9 cellular contexts compared by ENCODE assay signal in the genomic region with DNA sequence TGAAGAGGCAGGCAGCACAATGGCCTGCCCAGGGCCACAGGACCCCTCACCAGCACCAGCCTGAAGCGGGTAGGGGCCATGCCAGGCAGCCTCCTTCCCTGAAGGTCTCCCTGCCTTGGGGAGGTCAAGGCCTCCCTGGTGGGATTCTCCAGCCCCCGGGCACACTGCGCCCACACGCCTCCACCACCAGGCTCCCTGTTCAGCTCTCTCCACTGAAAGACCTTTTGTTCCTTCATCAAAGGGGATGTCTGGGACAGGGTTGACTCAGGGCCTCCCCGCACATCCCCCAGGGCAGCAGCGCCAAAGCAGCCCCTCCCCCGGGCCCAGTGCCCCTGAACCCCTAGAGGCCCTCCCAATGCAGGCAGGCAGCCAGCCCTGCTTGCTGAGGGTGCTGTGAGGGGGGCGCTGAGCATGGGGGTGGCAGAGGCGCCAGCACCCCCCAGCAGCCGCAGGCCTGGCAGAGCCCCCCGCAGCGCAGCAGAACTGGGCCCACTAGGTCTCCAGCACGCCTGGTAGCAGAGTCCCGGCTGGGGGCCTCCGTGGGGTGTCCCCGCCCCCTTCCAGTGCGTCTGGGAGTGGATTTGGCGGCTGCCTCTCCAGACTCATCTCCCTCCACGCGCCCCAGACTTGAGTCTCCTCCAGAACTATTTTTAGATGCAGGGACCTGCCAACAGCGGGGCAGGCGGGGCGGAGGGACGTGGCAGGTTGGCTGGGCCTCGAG. TPM values are rescaled to one million over a fixed set of nuclear protein-coding genes. Genes with fewer than 3 reads are reported as not detected.
DNase-seq lines count a peak whose midpoint lies in the region; FAIRE-seq and TF ChIP-seq lines count a peak whose summit lies in the region.
"Had no signal": no experiment of that assay in that cellular context is flagged by ENCODE, and none has a peak within 500 bp of the region (broad histone marks: within the 10 kb centered on the region; RNA-seq: fewer than 3 reads in every experiment).

No MANE protein-coding gene starts in this region.

- FAIRE-seq in D721Med (lab: Jason Lieb, UNC) = no peak
- FAIRE-seq: GM18507 had no signal

- DNase-seq in COLO829 (ENCODE audit: low spot score) (peak; percentile 75), SJCRH30 (peak; percentile 54 to 61), foreskin melanocyte (peak; percentile 76), trophoblast cell (no peak), RKO (ENCODE audit: low spot score) (no peak), NCI-H748 treated with DMSO at 0.1 percent for 48 hours (lab: John Stamatoyannopoulos, UW) (no peak), D721Med (ENCODE audit: insufficient read length, low spot score) (no peak)
- DNase-seq in activated CD8-positive, alpha-beta memory T cell treated with anti-CD3 and anti-CD28 coated beads, Interleukin-2, amount 50 U/mL, for 48 hours = no peak

- H3K27ac ChIP-seq in SJCRH30 (peak overlapping the region; percentile 36; the same call in 1 of the 2 replicates), trophoblast cell (ENCODE audit: low read depth, low read length) (peak overlapping the region; percentile 52)

- H3K4me3 ChIP-seq in SJCRH30 = no peak overlapping the region
- H3K4me3 ChIP-seq in trophoblast cell (ENCODE audit: low read depth, low read length) = no peak overlapping the region

- H3K4me1 ChIP-seq in SJCRH30 (peaks cover 17% of the 10 kb centered on the region; the same call in 1 of the 2 replicates), trophoblast cell (ENCODE audit: control insufficient read depth in 1 of 2, insufficient read depth in 2 of 2, low read length in 2 of 2) (peaks cover 16 to 36% of the 10 kb centered on the region in 2 experiments)

- no peak overlapping the region for H3K4me2 ChIP-seq in trophoblast cell (ENCODE audit: low read length)

- H4K12ac ChIP-seq in trophoblast cell (ENCODE audit: low read depth, low read length) = peak overlapping the region; percentile 3

- H3K79me1 ChIP-seq in trophoblast cell (ENCODE audit: low read length) = peaks cover 9% of the 10 kb centered on the region

- H2BK120ac ChIP-seq in trophoblast cell (ENCODE audit: insufficient read depth, low read length, poor library complexity) = no peak overlapping the region

- no peak overlapping the region for H2AFZ ChIP-seq in trophoblast cell (ENCODE audit: insufficient read depth, low read length, poor library complexity)

- no peak overlapping the region for H3K9ac ChIP-seq in trophoblast cell (ENCODE audit: low read length)

- TF ChIP-seq CTCF in D721Med (IDR thresholded peaks at IDR 0.05; ENCODE audit: insufficient read depth, missing control alignments) = no peak

- no peaks in the 10 kb centered on the region for H3K27me3 ChIP-seq in SJCRH30
- H3K27me3 ChIP-seq in trophoblast cell (ENCODE audit: insufficient read depth, low read length) = no peaks in the 10 kb centered on the region

- H4K8ac ChIP-seq in trophoblast cell (ENCODE audit: low read depth, low read length) = no peak overlapping the region

- no CpG with 5 or more reads among the region's 25 CpGs for whole genome bisulfite sequencing in trophoblast cell (ENCODE audit: extremely low coverage, insufficient coverage, insufficient read length)

- peak overlapping the region; percentile 2 for H3K14ac ChIP-seq in trophoblast cell (ENCODE audit: low read length)

- H3K79me2 ChIP-seq in trophoblast cell (ENCODE audit: control insufficient read depth, insufficient read depth, low read length, poor library complexity) = peaks cover 43% of the 10 kb centered on the region

- H3K23ac ChIP-seq in trophoblast cell (ENCODE audit: low read length) = no peak overlapping the region

- H3K4ac ChIP-seq in trophoblast cell (ENCODE audit: low read depth, low read length) = peak overlapping the region; percentile 86

- H3K36me3 ChIP-seq in SJCRH30 (no peaks in the 10 kb centered on the region), trophoblast cell (ENCODE audit: control insufficient read depth in 1 of 2, insufficient read depth in 2 of 2, low read length in 2 of 2) (peaks cover 98% of the 10 kb centered on the region in 2 experiments)

- no peak overlapping the region for H2AK5ac ChIP-seq in trophoblast cell (ENCODE audit: low read length)

- no peak overlapping the region for H2BK12ac ChIP-seq in trophoblast cell (ENCODE audit: low read length)

- H4K91ac ChIP-seq in trophoblast cell (ENCODE audit: low read depth, low read length) = peak overlapping the region; percentile 22

- H2BK5ac ChIP-seq in trophoblast cell (ENCODE audit: low read depth, low read length, poor library complexity) = peak overlapping the region; percentile 34

- H3K18ac ChIP-seq in trophoblast cell (ENCODE audit: low read length) = peak overlapping the region; percentile 47

- no peaks in the 10 kb centered on the region for H3K9me3 ChIP-seq in SJCRH30 (replicated peaks)
- H3K9me3 ChIP-seq in trophoblast cell (ENCODE audit: insufficient read depth, low read depth, low read length) = peaks cover 4% of the 10 kb centered on the region

RNA-seq across cellular contexts. Expression of gene BCAR1, which starts 13.1 kb away (rescaled TPM):
- total RNA-seq in SJCRH30 (2014; rRNA removed; shearing (Covaris generic)) = 17.4 and 21.7 TPM in 2 replicates
- 200 and 201 TPM in 2 replicates for polyA plus RNA-seq in trophoblast cell (2013)

RNA-seq across cellular contexts. Expression of gene CTRB1, which starts 19.5 kb away (rescaled TPM):
- not detected in 2 replicates for total RNA-seq in SJCRH30 (2014; rRNA removed; shearing (Covaris generic))
- polyA plus RNA-seq in trophoblast cell (2013) = 0.15 TPM in 1 of 2 replicates, not detected in the other

RNA-seq across cellular contexts. Expression of gene CTRB2, which starts 31.3 kb away (rescaled TPM):
- total RNA-seq in SJCRH30 (2014; rRNA removed; shearing (Covaris generic)) = 0.56 TPM in 1 of 2 replicates, not detected in the other
- 0.37 and 0.41 TPM in 2 replicates for polyA plus RNA-seq in trophoblast cell (2013)

Comparison
In these comparisons a context has a peak if more than half of its experiments do, and no peak if none do; other contexts are left out.
1. DNase-seq: peak in COLO829 (single experiment), SJCRH30 (2 of 2) and foreskin melanocyte (single experiment); none in trophoblast cell (0 of 2), RKO (single experiment), activated CD8-positive, alpha-beta memory T cell treated with anti-CD3 and anti-CD28 coated beads, Interleukin-2, amount 50 U/mL, for 48 hours (single experiment), NCI-H748 treated with DMSO at 0.1 percent for 48 hours (single experiment) and D721Med (single experiment).